ENCODE assay signal across 15 cellular contexts in genomic region chr22:41722496-41722895, GRCh38. TPM values are rescaled to one million over a fixed set of nuclear protein-coding genes. Genes with fewer than 3 reads are reported as not detected.
DNase-seq lines count a peak whose midpoint lies in the region; ATAC-seq and TF ChIP-seq lines count a peak whose summit lies in the region.
"Had no signal": no experiment of that assay in that cellular context is flagged by ENCODE, and none has a peak within 500 bp of the region (broad histone marks: within the 10 kb centered on the region; RNA-seq: fewer than 3 reads in every experiment).

No MANE protein-coding gene starts in this region.

- no peak overlapping the region for H3K4me3 ChIP-seq in MG63
- H3K4me3 ChIP-seq: A549, GM23248 had no signal

- no peaks in the 10 kb centered on the region for H3K9me3 ChIP-seq in MG63
- H3K9me3 ChIP-seq: A549, BE2C had no signal

- no peaks in the 10 kb centered on the region for H3K36me3 ChIP-seq in MG63
- H3K36me3 ChIP-seq: BE2C had no signal

- no peak overlapping the region for H3K27ac Mint-ChIP-seq in progenitor cell of endocrine pancreas

- TF ChIP-seq CTCF in progenitor cell of endocrine pancreas (IDR thresholded peaks at IDR 0.05; ENCODE audit: unreplicated experiment) = no peak

- no peak for ATAC-seq in GM18511 (IDR thresholded peaks at IDR 0.05; ENCODE audit: unreplicated experiment)
- ATAC-seq: A549, HCT116, HepG2 had no signal

- H3K9me3 Mint-ChIP-seq in progenitor cell of endocrine pancreas (ENCODE audit: low read depth) = no peaks in the 10 kb centered on the region
- H3K9me3 Mint-ChIP-seq: CD4-positive, alpha-beta memory T cell had no signal

- DNase-seq in ELR (ENCODE audit: low read depth) (peak; percentile 52), MG63 (peak; percentile 3), RPMI7951 (ENCODE audit: low read depth) (peak; percentile 13), iris pigment epithelial cell (ENCODE audit: low read depth) (peak; percentile 21), SW 1271 (lab: John Stamatoyannopoulos, UW) (no peak), progenitor cell of endocrine pancreas (ENCODE audit: low spot score, unreplicated experiment) (no peak)
- DNase-seq: BE2C; CD4-positive, alpha-beta memory T cell; DMS79; GF-D8; GM23248 had no signal

- H3K27me3 ChIP-seq in MG63 = no peaks in the 10 kb centered on the region
- H3K27me3 ChIP-seq: BE2C had no signal

- H3K27me3 Mint-ChIP-seq in progenitor cell of endocrine pancreas = no peaks in the 10 kb centered on the region
- H3K27me3 Mint-ChIP-seq: CD4-positive, alpha-beta memory T cell had no signal

- no peaks in the 10 kb centered on the region for H3K36me3 Mint-ChIP-seq in progenitor cell of endocrine pancreas (ENCODE audit: insufficient read depth)
- H3K36me3 Mint-ChIP-seq: CD4-positive, alpha-beta memory T cell had no signal

- no peak overlapping the region for H3K4me3 Mint-ChIP-seq in progenitor cell of endocrine pancreas (ENCODE audit: low read depth)
- H3K4me3 Mint-ChIP-seq: CD4-positive, alpha-beta memory T cell had no signal

- no peaks in the 10 kb centered on the region for H3K4me1 Mint-ChIP-seq in progenitor cell of endocrine pancreas (ENCODE audit: low read depth)

RNA-seq across cellular contexts. Expression of gene MEI1, which starts 23.2 kb away (rescaled TPM):
- total RNA-seq in MG63 (2014; rRNA removed; shearing (Covaris generic); ENCODE audit: low replicate concordance) = not detected in 2 replicates
- total RNA-seq in RPMI7951 (2014; rRNA removed; shearing (Covaris generic)) = not detected in 2 replicates
- total RNA-seq in progenitor cell of endocrine pancreas = 1.0 and 1.5 TPM in 2 replicates

RNA-seq across cellular contexts. Expression of gene SNU13, which starts 33.8 kb away (rescaled TPM):
- 169 and 206 TPM in 2 replicates for total RNA-seq in MG63 (2014; rRNA removed; shearing (Covaris generic); ENCODE audit: low replicate concordance)
- 153 and 175 TPM in 2 replicates for total RNA-seq in RPMI7951 (2014; rRNA removed; shearing (Covaris generic))
- total RNA-seq in progenitor cell of endocrine pancreas = 119 and 129 TPM in 2 replicates

Comparison
In these comparisons a context has a peak if more than half of its experiments do, and no peak if none do; other contexts are left out.
1. DNase-seq: peak in ELR (single experiment), MG63 (single experiment), RPMI7951 (single experiment) and iris pigment epithelial cell (single experiment); none in SW 1271 (0 of 2) and progenitor cell of endocrine pancreas (single experiment).